In genomic region chr3:111484666-111485065, GRCh38 we compare ENCODE assay signal across 17 cellular contexts. TPM values are rescaled to one million over a fixed set of nuclear protein-coding genes. Genes with fewer than 3 reads are reported as not detected.
DNase-seq lines count a peak whose midpoint lies in the region; ATAC-seq and TF ChIP-seq lines count a peak whose summit lies in the region.
"Had no signal": no experiment of that assay in that cellular context is flagged by ENCODE, and none has a peak within 500 bp of the region (broad histone marks: within the 10 kb centered on the region; RNA-seq: fewer than 3 reads in every experiment).

No MANE protein-coding gene starts in this region.

- no peaks in the 10 kb centered on the region for H3K4me1 ChIP-seq in heart right ventricle
- H3K4me1 ChIP-seq: heart left ventricle, right lobe of liver had no signal

- no peak for ATAC-seq in heart right ventricle
- ATAC-seq: heart left ventricle; left ventricle myocardium superior; natural killer cell treated with Interleukin-12 subunit alpha and Interleukin-12 subunit beta and Interleukin-15 and Interleukin-18, amount 100 ng/mL, for 72 hours; right lobe of liver had no signal

- no peak for TF ChIP-seq CTCF in cardiac fibroblast (IDR thresholded peaks at IDR 0.05; ENCODE audit: low read depth, low read length)
- no peak for TF ChIP-seq CTCF in heart right ventricle (IDR thresholded peaks at IDR 0.05)
- TF ChIP-seq CTCF in GM13976 (IDR thresholded peaks at IDR 0.05; ENCODE audit: borderline replicate concordance, control extremely low read depth, extremely low read depth, insufficient read depth, missing control alignments) = no peak

- H3K4me3 ChIP-seq in cardiac fibroblast (replicated peaks in 1 of 2; ENCODE audit: low read depth in 2 of 2, low read length in 2 of 2) (no peak overlapping the region), heart right ventricle (no peak overlapping the region)
- H3K4me3 ChIP-seq: heart left ventricle, right lobe of liver had no signal

- in situ Hi-C loops in GM13976 (cut with MboI; ENCODE audit: low sequenced_read_pairs, unreplicated experiment) = no loop called here

- no peaks in the 10 kb centered on the region for H3K36me3 ChIP-seq in heart right ventricle
- H3K36me3 ChIP-seq: heart left ventricle, right lobe of liver had no signal

- peak; percentile 64 for DNase-seq in EH (ENCODE audit: low read depth)
- DNase-seq in NCI-H460 (ENCODE audit: extremely low read depth, low read depth) = peak; percentile 13
- DNase-seq in cardiac fibroblast (ENCODE audit: low read depth in 2 of 2) = peak; percentile 40 to 85
- DNase-seq in non-pigmented ciliary epithelial cell (ENCODE audit: low read depth) = peak; percentile 18
- DNase-seq in heart right ventricle = no peak
- no peak for DNase-seq in epidermal melanocyte (ENCODE audit: insufficient read length, low spot score)
- no peak for DNase-seq in GM13976 (ENCODE audit: low spot score)
- DNase-seq: activated naive CD4-positive, alpha-beta T cell; caudate nucleus; heart left ventricle; left ventricle myocardium superior; NCI-H187; right lobe of liver; stimulated activated CD4-positive, alpha-beta T cell treated with anti-CD3 and anti-CD28 coated beads, Interleukin-4, amount 100 ng/mL, for 24 hours had no signal

- intact Hi-C loops in heart right ventricle (cut with DNase I) = no loop called here

- no peaks in the 10 kb centered on the region for H3K27me3 ChIP-seq in heart right ventricle
- H3K27me3 ChIP-seq: heart left ventricle, right lobe of liver had no signal

- H3K27ac ChIP-seq in heart right ventricle = no peak overlapping the region
- H3K27ac ChIP-seq: heart left ventricle, KMS-11, right lobe of liver had no signal

- 34 to 46% methylated on average over 3 of the region's 3 CpGs for WGBS in heart right ventricle, 2 donors

- peaks cover 0 to 9% (median 0%) of the 10 kb centered on the region in 11 donors for H3K9me3 ChIP-seq in heart right ventricle
- H3K9me3 ChIP-seq: right lobe of liver had no signal

RNA-seq across cellular contexts. Expression of gene CD96, which starts 57.3 kb away (rescaled TPM):
- not detected in 2 replicates for total RNA-seq in NCI-H460 (2014; rRNA removed; shearing (Covaris generic))
- polyA plus RNA-seq in NCI-H460 (2014; cell fraction: nucleus; rRNA removed) = not detected in 2 replicates
- total RNA-seq in heart right ventricle = 1 to 10 TPM in 2 of 10 donors, under 1 TPM in 8; 0.11 to 6.2 (median 0.31) TPM
- polyA plus RNA-seq in heart right ventricle = under 1 TPM; 0.07 to 0.26 TPM
- total RNA-seq: G401 had no signal

Comparison
In these comparisons a context has a peak if more than half of its experiments do, and no peak if none do; other contexts are left out.
1. DNase-seq: peak in EH (single experiment), NCI-H460 (single experiment), cardiac fibroblast (2 of 2) and non-pigmented ciliary epithelial cell (single experiment); none in heart right ventricle (0 of 2), epidermal melanocyte (single experiment) and GM13976 (single experiment).